18 cellular contexts compared by ENCODE assay signal in the genomic region with DNA sequence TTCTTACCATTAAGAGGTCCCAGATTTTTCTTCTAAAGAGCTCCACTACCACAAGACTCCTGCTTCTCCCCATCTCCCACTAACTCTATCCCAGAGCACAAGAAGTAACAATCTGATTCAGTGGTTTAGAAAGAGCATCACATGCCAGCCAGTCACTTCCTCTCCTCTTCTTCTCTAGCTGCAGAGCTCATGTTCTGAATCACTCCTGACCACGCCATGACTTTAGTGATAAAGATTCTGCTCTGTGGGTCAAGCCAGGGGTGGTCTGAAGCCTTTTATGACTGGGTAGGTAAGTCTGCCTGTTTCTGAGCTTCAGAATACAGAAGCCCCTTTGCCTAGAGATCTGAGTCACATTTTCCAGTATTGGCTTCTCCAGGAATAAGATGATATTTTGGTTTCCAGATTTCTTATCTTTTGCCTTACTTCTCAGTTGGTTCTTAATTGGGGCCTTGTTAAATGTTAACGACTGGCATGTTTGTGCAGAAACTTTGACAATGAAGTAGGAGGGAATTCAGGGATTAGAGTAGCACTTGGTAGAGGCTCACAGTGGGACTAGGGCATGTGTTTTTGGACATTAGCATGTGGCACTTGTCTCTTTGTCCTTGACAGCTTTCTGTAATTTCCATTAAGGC. TPM values are rescaled to one million over a fixed set of nuclear protein-coding genes. Genes with fewer than 3 reads are reported as not detected.
A peak's percentile ranks its signal among the peaks of the same experiment; 100 is the strongest.
DNase-seq lines count a peak whose midpoint lies in the region; ATAC-seq lines count a peak whose summit lies in the region.
"Had no signal": no experiment of that assay in that cellular context is flagged by ENCODE, and none has a peak within 500 bp of the region (broad histone marks: within the 10 kb centered on the region; RNA-seq: fewer than 3 reads in every experiment).

No MANE protein-coding gene starts in this region.

- ATAC-seq in activated CD4-positive, alpha-beta T cell treated with anti-CD3 and anti-CD28 coated beads for 36 hours = peak; percentile 85
- ATAC-seq: lower lobe of right lung, SK-N-SH treated with all-trans-retinoic acid at 6 μM for 48 hours had no signal

- no peak overlapping the region for H3K27ac ChIP-seq in epithelial cell of prostate
- H3K27ac ChIP-seq: 22Rv1, lower lobe of right lung, tibial artery had no signal

- POLR2A ChIA-PET in activated CD4-positive, alpha-beta T cell treated with anti-CD3 and anti-CD28 coated beads for 36 hours (lab: Charles Lee) = no interaction called here

- H3K4me1 Mint-ChIP-seq in activated CD4-positive, alpha-beta T cell treated with anti-CD3 and anti-CD28 coated beads for 36 hours = peaks cover 5% of the 10 kb centered on the region
- H3K4me1 Mint-ChIP-seq: CD4-positive, CD25-positive, alpha-beta regulatory T cell had no signal

- H3K4me3 Mint-ChIP-seq in activated CD4-positive, alpha-beta T cell treated with anti-CD3 and anti-CD28 coated beads for 36 hours = no peak overlapping the region
- H3K4me3 Mint-ChIP-seq: CD4-positive, CD25-positive, alpha-beta regulatory T cell; natural killer cell treated with Interleukin-12 subunit alpha and Interleukin-12 subunit beta and Interleukin-15 and Interleukin-18, amount 100 ng/mL, for 72 hours had no signal

- H3K27me3 Mint-ChIP-seq in activated CD4-positive, alpha-beta T cell treated with anti-CD3 and anti-CD28 coated beads for 36 hours = peaks cover 2% of the 10 kb centered on the region
- H3K27me3 Mint-ChIP-seq: CD4-positive, CD25-positive, alpha-beta regulatory T cell had no signal

- peaks cover 3% of the 10 kb centered on the region for H3K9me3 Mint-ChIP-seq in activated CD4-positive, alpha-beta T cell treated with anti-CD3 and anti-CD28 coated beads for 36 hours (ENCODE audit: low read depth)
- H3K9me3 Mint-ChIP-seq: natural killer cell treated with Interleukin-12 subunit alpha and Interleukin-12 subunit beta and Interleukin-15 and Interleukin-18, amount 100 ng/mL, for 72 hours had no signal

- DNase-seq in activated CD4-positive, alpha-beta T cell treated with anti-CD3 and anti-CD28 coated beads for 36 hours = peak; percentile 34
- no peak for DNase-seq in activated CD4-positive, alpha-beta T cell treated with anti-CD3 and anti-CD28 coated beads, Interleukin-2, amount 50 U/mL, for 4 hours
- DNase-seq in RKO (ENCODE audit: low spot score) (peak; percentile 27), epithelial cell of prostate (ENCODE audit: low read depth, low spot score) (peak; percentile 24), renal cortical epithelial cell (ENCODE audit: low read depth) (peak; percentile 59), AG08396 (ENCODE audit: low spot score) (no peak), Ammon's horn (ENCODE audit: low spot score) (no peak), HK-2 (ENCODE audit: unreplicated experiment) (no peak)
- DNase-seq: CD4-positive, CD25-positive, alpha-beta regulatory T cell; DMS79 treated with DMSO at 0.1 percent for 48 hours; lower lobe of right lung; NCI-H1694 treated with DMSO at 0.1 percent for 48 hours; NCI-H524 treated with DMSO at 0.1 percent for 48 hours; tibial artery had no signal

- H3K36me3 Mint-ChIP-seq in activated CD4-positive, alpha-beta T cell treated with anti-CD3 and anti-CD28 coated beads for 36 hours (ENCODE audit: low read depth) = peaks cover 3% of the 10 kb centered on the region
- H3K36me3 Mint-ChIP-seq: CD4-positive, CD25-positive, alpha-beta regulatory T cell; natural killer cell treated with Interleukin-12 subunit alpha and Interleukin-12 subunit beta and Interleukin-15 and Interleukin-18, amount 100 ng/mL, for 72 hours had no signal

- no peak overlapping the region for H3K27ac Mint-ChIP-seq in activated CD4-positive, alpha-beta T cell treated with anti-CD3 and anti-CD28 coated beads for 36 hours
- H3K27ac Mint-ChIP-seq: CD4-positive, CD25-positive, alpha-beta regulatory T cell; natural killer cell treated with Interleukin-12 subunit alpha and Interleukin-12 subunit beta and Interleukin-15 and Interleukin-18, amount 100 ng/mL, for 72 hours had no signal

- intact Hi-C loops in activated CD4-positive, alpha-beta T cell treated with anti-CD3 and anti-CD28 coated beads for 36 hours (cut with DNase I, micrococcal nuclease) = no loop called here

- CTCF ChIA-PET in activated CD4-positive, alpha-beta T cell treated with anti-CD3 and anti-CD28 coated beads for 36 hours (lab: Charles Lee) = interaction anchor here (1.3 kb wide), 1 partner anchor 16 kb away, joined by 3 read pairs; no protein-coding TSS in a partner anchor

RNA-seq across cellular contexts. Expression of a gene that starts 27.6 kb away (rescaled TPM):
- total RNA-seq in activated CD4-positive, alpha-beta T cell treated with anti-CD3 and anti-CD28 coated beads for 36 hours = not detected
- total RNA-seq in renal cortical epithelial cell = 11.1 and 20.7 TPM in 2 replicates
- total RNA-seq: CD4-positive, CD25-positive, alpha-beta regulatory T cell; natural killer cell treated with Interleukin-12 subunit alpha and Interleukin-12 subunit beta and Interleukin-15 and Interleukin-18, amount 100 ng/mL, for 72 hours; OCI-LY7 had no signal

Comparison
In these comparisons a context has a peak if more than half of its experiments do, and no peak if none do; other contexts are left out.
1. DNase-seq: peak in activated CD4-positive, alpha-beta T cell treated with anti-CD3 and anti-CD28 coated beads for 36 hours (single experiment), RKO (single experiment), epithelial cell of prostate (single experiment) and renal cortical epithelial cell (single experiment); none in activated CD4-positive, alpha-beta T cell treated with anti-CD3 and anti-CD28 coated beads, Interleukin-2, amount 50 U/mL, for 4 hours (0 of 2), AG08396 (single experiment), Ammon's horn (single experiment) and HK-2 (single experiment).
2. RNA of a gene that starts 27.6 kb away (total RNA-seq): 11.1 to 20.7 TPM in renal cortical epithelial cell; not detected in activated CD4-positive, alpha-beta T cell treated with anti-CD3 and anti-CD28 coated beads for 36 hours; every median in the first group is over 10 times any median in the second.